ENCODE assay signal across 20 cellular contexts in the genomic region with DNA sequence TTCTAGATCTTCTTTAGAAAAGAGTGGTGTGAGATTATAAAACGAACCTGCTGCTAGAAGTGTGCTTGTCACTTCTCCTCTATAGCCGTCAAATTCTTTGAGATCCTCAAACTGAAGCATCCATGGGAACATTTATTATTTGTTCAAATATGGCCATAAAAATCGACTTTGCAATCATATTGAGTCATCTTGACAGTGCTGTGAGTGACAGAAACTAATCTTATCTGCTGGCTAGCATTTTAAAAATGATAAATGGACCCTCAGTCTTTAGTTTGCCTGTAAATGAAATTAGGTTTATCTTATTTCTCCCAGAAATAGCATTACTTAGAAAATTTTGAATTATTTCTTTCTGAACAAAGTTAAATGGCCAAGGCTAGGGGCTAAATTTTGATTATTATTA.
"Had no signal": no experiment of that assay in that cellular context is flagged by ENCODE, and none has a peak within 500 bp of the region (broad histone marks: within the 10 kb centered on the region; RNA-seq: fewer than 3 reads in every experiment).

No MANE protein-coding gene starts in this region.

- H3K4me1 ChIP-seq: SJSA1 had no signal

- FAIRE-seq: HepG2 had no signal

- ATAC-seq: HepG2 had no signal

- DNase-seq: IMR-90, Kasumi-1, MM.1S, NCI-H1048, NCI-H1105, NCI-H1436, NCI-H187, NCI-H2029, NCI-H2081 treated with DMSO at 0.1 percent for 48 hours, NCI-H2171, NCI-H524 treated with DMSO at 0.1 percent for 48 hours, NCI-H69, NCI-H774, Right ventricle myocardium superior, RPMI8226, SIG-M5, T-helper 2 cell had no signal

- H3K9me3 ChIP-seq: SJSA1 had no signal

- H3K36me3 ChIP-seq: SJSA1 had no signal

- H3K4me3 ChIP-seq: SJSA1 had no signal

- H3K27ac ChIP-seq: KMS-11, SJSA1 had no signal

- H3K27me3 ChIP-seq: SJSA1 had no signal
